10 cellular contexts compared by ENCODE assay signal in genomic region chr2:10385933-10386773, GRCh38.
DNase-seq lines count a peak whose midpoint lies in the region; ATAC-seq and TF ChIP-seq lines count a peak whose summit lies in the region.
"Had no signal": no experiment of that assay in that cellular context is flagged by ENCODE, and none has a peak within 500 bp of the region (broad histone marks: within the 10 kb centered on the region; RNA-seq: fewer than 3 reads in every experiment).

No MANE protein-coding gene starts in this region.

- DNase-seq in activated CD4-positive, alpha-beta T cell treated with anti-CD3 and anti-CD28 coated beads for 36 hours, result no peak
- no peak for DNase-seq in activated CD4-positive, alpha-beta T cell treated with anti-CD3 and anti-CD28 coated beads for 1 hour
- DNase-seq in RWPE2 (ENCODE audit: low spot score), result no peak
- DNase-seq in epithelial cell of esophagus (ENCODE audit: low read depth), result peak; percentile 54
- no peak for DNase-seq in activated effector memory CD4-positive, alpha-beta T cell treated with Interleukin-2 at 50 U/mL for 16 hours
- DNase-seq in NCI-H2196 treated with DMSO at 0.1 percent for 48 hours (lab: John Stamatoyannopoulos, UW; ENCODE audit: unreplicated experiment), result no peak
- DNase-seq: NCI-H748 treated with DMSO at 0.1 percent for 48 hours had no signal

- peak overlapping the region; percentile 56 for H3K27ac Mint-ChIP-seq in activated CD4-positive, alpha-beta T cell treated with anti-CD3 and anti-CD28 coated beads for 36 hours
- H3K27ac Mint-ChIP-seq in stimulated activated memory B cell treated with anti-CD40 and anti-IgM and Interleukin-4, amounts not matched to agents 10 μg/mL and 1 μg/mL and 100 μg/mL, for 72 hours, result peak overlapping the region; percentile 61

- H3K4me1 ChIP-seq in RWPE2 (ENCODE audit: insufficient read depth, poor library complexity, severe bottlenecking), result peaks cover 25% of the 10 kb centered on the region

- ATAC-seq in activated CD4-positive, alpha-beta T cell treated with anti-CD3 and anti-CD28 coated beads for 36 hours, result peak; percentile 31
- ATAC-seq in RWPE2 (ENCODE audit: low read depth) (peak; percentile 78), GM21723 (IDR thresholded peaks at IDR 0.05; ENCODE audit: unreplicated experiment) (no peak)
- no peak for ATAC-seq in stimulated activated memory B cell treated with anti-CD40 and anti-IgM and Interleukin-4, amounts not matched to agents 10 μg/mL and 1 μg/mL and 100 μg/mL, for 72 hours

- intact Hi-C loops in activated CD4-positive, alpha-beta T cell treated with anti-CD3 and anti-CD28 coated beads for 36 hours (cut with DNase I, micrococcal nuclease), result no loop called here

- H3K36me3 ChIP-seq in RWPE2 (ENCODE audit: low read depth), result no peaks in the 10 kb centered on the region

- CTCF ChIA-PET in activated CD4-positive, alpha-beta T cell treated with anti-CD3 and anti-CD28 coated beads for 36 hours (lab: Charles Lee), result interaction anchor here (0.7 to 1.0 kb wide), 2 partner anchors 23 to 306 kb away, joined by 3 to 5 read pairs; no protein-coding TSS in a partner anchor

- H3K4me3 Mint-ChIP-seq in activated CD4-positive, alpha-beta T cell treated with anti-CD3 and anti-CD28 coated beads for 36 hours, result no peak overlapping the region
- no peak overlapping the region for H3K4me3 Mint-ChIP-seq in stimulated activated memory B cell treated with anti-CD40 and anti-IgM and Interleukin-4, amounts not matched to agents 10 μg/mL and 1 μg/mL and 100 μg/mL, for 72 hours

- H3K9me3 Mint-ChIP-seq in activated CD4-positive, alpha-beta T cell treated with anti-CD3 and anti-CD28 coated beads for 36 hours (ENCODE audit: low read depth), result no peaks in the 10 kb centered on the region
- no peaks in the 10 kb centered on the region for H3K9me3 Mint-ChIP-seq in stimulated activated memory B cell treated with anti-CD40 and anti-IgM and Interleukin-4, amounts not matched to agents 10 μg/mL and 1 μg/mL and 100 μg/mL, for 72 hours

- no peaks in the 10 kb centered on the region for H3K36me3 Mint-ChIP-seq in activated CD4-positive, alpha-beta T cell treated with anti-CD3 and anti-CD28 coated beads for 36 hours (ENCODE audit: low read depth)
- peaks cover 4% of the 10 kb centered on the region for H3K36me3 Mint-ChIP-seq in stimulated activated memory B cell treated with anti-CD40 and anti-IgM and Interleukin-4, amounts not matched to agents 10 μg/mL and 1 μg/mL and 100 μg/mL, for 72 hours

- H3K9me3 ChIP-seq in RWPE2 (ENCODE audit: severe bottlenecking), result no peaks in the 10 kb centered on the region

- POLR2A ChIA-PET in activated CD4-positive, alpha-beta T cell treated with anti-CD3 and anti-CD28 coated beads for 36 hours (lab: Charles Lee), result no interaction called here

- no peaks in the 10 kb centered on the region for H3K27me3 ChIP-seq in RWPE2 (ENCODE audit: insufficient read depth, poor library complexity, severe bottlenecking)

- H3K27ac ChIP-seq in RWPE2 (ENCODE audit: poor library complexity, severe bottlenecking), result no peak overlapping the region
- H3K27ac ChIP-seq: VCaP had no signal

- peaks cover 77% of the 10 kb centered on the region for H3K4me1 Mint-ChIP-seq in activated CD4-positive, alpha-beta T cell treated with anti-CD3 and anti-CD28 coated beads for 36 hours
- H3K4me1 Mint-ChIP-seq in stimulated activated memory B cell treated with anti-CD40 and anti-IgM and Interleukin-4, amounts not matched to agents 10 μg/mL and 1 μg/mL and 100 μg/mL, for 72 hours, result peaks cover 95% of the 10 kb centered on the region

- TF ChIP-seq CTCF in RWPE2 (IDR thresholded peaks at IDR 0.05; ENCODE audit: poor library complexity, severe bottlenecking), result no peak
- no peak for TF ChIP-seq CTCF in epithelial cell of esophagus (IDR thresholded peaks at IDR 0.05; ENCODE audit: insufficient read depth, low read depth, low read length, missing control alignments)

- H3K27me3 Mint-ChIP-seq in activated CD4-positive, alpha-beta T cell treated with anti-CD3 and anti-CD28 coated beads for 36 hours, result no peaks in the 10 kb centered on the region
- no peaks in the 10 kb centered on the region for H3K27me3 Mint-ChIP-seq in stimulated activated memory B cell treated with anti-CD40 and anti-IgM and Interleukin-4, amounts not matched to agents 10 μg/mL and 1 μg/mL and 100 μg/mL, for 72 hours

- no peak overlapping the region for H3K4me3 ChIP-seq in RWPE2 (ENCODE audit: severe bottlenecking)
- H3K4me3 ChIP-seq in epithelial cell of esophagus (ENCODE audit: low read length), result no peak overlapping the region

Comparison
In these comparisons a context has a peak if more than half of its experiments do, and no peak if none do; other contexts are left out.
1. ATAC-seq: peak in activated CD4-positive, alpha-beta T cell treated with anti-CD3 and anti-CD28 coated beads for 36 hours (single experiment) and RWPE2 (single experiment); none in stimulated activated memory B cell treated with anti-CD40 and anti-IgM and Interleukin-4, amounts not matched to agents 10 μg/mL and 1 μg/mL and 100 μg/mL, for 72 hours (single experiment) and GM21723 (single experiment).